Comparison of ENCODE assay signal across 18 cellular contexts in the genomic region with DNA sequence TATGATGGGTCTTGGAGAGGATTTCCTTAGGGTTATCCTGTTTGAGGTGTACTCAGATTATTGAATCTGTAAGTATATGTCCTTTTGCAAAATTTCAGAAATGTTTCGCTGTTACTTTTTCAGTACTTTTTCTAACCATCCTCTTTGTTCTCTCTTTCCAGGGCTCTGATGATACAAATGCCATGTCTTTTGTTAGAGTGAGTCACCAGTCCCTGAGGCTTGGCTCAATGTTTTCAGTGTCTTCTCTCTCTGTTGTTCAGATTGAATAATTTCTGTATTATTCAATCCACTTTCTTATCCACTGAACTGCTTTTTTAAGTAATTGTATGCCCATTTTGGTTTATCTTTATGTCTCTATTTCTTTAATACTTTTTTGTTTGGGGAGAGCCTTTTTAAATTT.
"Had no signal": no experiment of that assay in that cellular context is flagged by ENCODE, and none has a peak within 500 bp of the region (broad histone marks: within the 10 kb centered on the region; RNA-seq: fewer than 3 reads in every experiment).

No MANE protein-coding gene starts in this region.

- H3K36me3 ChIP-seq: gastroesophageal sphincter, heart left ventricle, pancreas, suprapubic skin, transverse colon had no signal

- H3K27me3 ChIP-seq: gastroesophageal sphincter, heart left ventricle, pancreas, suprapubic skin, transverse colon had no signal

- DNase-seq: activated CD4-positive, alpha-beta memory T cell treated with anti-CD3 and anti-CD28 coated beads, Interleukin-2, amount 10 ng/mL, durations not matched to agents 7 days and 5 days; activated CD4-positive, alpha-beta T cell treated with anti-CD3 and anti-CD28 coated beads, Interleukin-2, amount 10 ng/mL, durations not matched to agents 24 days and 14 days; activated CD8-positive, alpha-beta memory T cell treated with anti-CD3 and anti-CD28 coated beads, Interleukin-2, amount 10 ng/mL, durations not matched to agents 7 days and 5 days; activated gamma-delta T cell; aorta; effector memory CD4-positive, alpha-beta T cell; heart left ventricle; left cardiac atrium; midbrain; pancreas; psoas muscle; right cardiac atrium; stimulated activated CD4-positive, alpha-beta T cell treated with anti-CD3 and anti-CD28 coated beads, Interleukin-12 subunit alpha, Interleukin-12 subunit beta, amount 100 ng/mL, for 4 hours; stimulated activated CD4-positive, alpha-beta T cell treated with anti-CD3 and anti-CD28 coated beads, Interleukin-4, amount 100 ng/mL, for 4 hours; transverse colon had no signal

- H3K4me1 ChIP-seq: gastroesophageal sphincter, pancreas, psoas muscle, suprapubic skin, transverse colon had no signal

- H3K4me3 ChIP-seq: gastroesophageal sphincter, heart left ventricle, pancreas, psoas muscle, suprapubic skin, transverse colon had no signal

- H3K9me3 ChIP-seq: gastroesophageal sphincter, heart left ventricle, pancreas, psoas muscle, suprapubic skin, transverse colon had no signal

- H3K27ac ChIP-seq: gastroesophageal sphincter, heart left ventricle, pancreas, psoas muscle, suprapubic skin, transverse colon, VCaP had no signal
